ENCODE assay signal across 13 cellular contexts in the genomic region with DNA sequence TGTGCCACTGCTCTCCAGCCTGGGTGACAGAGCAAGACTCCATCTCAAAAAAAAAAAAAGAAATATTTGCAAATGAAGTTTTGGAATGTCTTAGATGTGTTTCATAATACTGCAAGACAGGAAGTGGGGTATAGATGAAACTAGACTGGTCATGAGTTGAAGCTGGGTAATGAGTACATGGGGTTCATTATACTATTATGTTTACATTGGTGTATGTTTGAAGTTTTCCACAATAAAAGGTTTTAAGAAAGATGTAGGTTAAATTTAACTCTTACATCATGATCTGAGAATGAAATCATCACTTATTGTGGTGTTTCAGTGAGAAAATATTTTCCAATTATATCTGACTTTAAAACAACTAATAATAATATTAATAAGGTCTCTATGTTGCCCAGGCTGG. TPM values are rescaled to one million over a fixed set of nuclear protein-coding genes. Genes with fewer than 3 reads are reported as not detected.
A peak's percentile ranks its signal among the peaks of the same experiment; 100 is the strongest.
DNase-seq lines count a peak whose midpoint lies in the region; ATAC-seq, FAIRE-seq and TF ChIP-seq lines count a peak whose summit lies in the region.
"Had no signal": no experiment of that assay in that cellular context is flagged by ENCODE, and none has a peak within 500 bp of the region (broad histone marks: within the 10 kb centered on the region; RNA-seq: fewer than 3 reads in every experiment).

No MANE protein-coding gene starts in this region.

- no peaks in the 10 kb centered on the region for H3K4me1 ChIP-seq in PC-3 (ENCODE audit: insufficient read depth, low read length)
- H3K4me1 ChIP-seq in effector memory CD4-positive, alpha-beta T cell (ENCODE audit: control insufficient read depth, insufficient read depth, low read length, poor library complexity, severe bottlenecking) = no peaks in the 10 kb centered on the region
- H3K4me1 ChIP-seq: parathyroid adenoma had no signal

- H3K9me3 ChIP-seq in PC-3 (ENCODE audit: low read length) = peaks cover under 1% of the 10 kb centered on the region; the same call in 1 of the 2 replicates
- H3K9me3 ChIP-seq in effector memory CD4-positive, alpha-beta T cell (ENCODE audit: control insufficient read depth, low read length) = no peaks in the 10 kb centered on the region
- H3K9me3 ChIP-seq: esophagus muscularis mucosa had no signal

- CTCF ChIA-PET in PC-3 (lab: Charles Lee) = no interaction called here

- DNase-seq in GM18507 (ENCODE audit: extremely low spot score, insufficient read length, low read depth) = no peak
- peak; percentile 63 for DNase-seq in MV-4-11 (lab: John Stamatoyannopoulos, UW)
- DNase-seq in kidney tubule cell (ENCODE audit: low spot score) = peak; percentile 25
- no peak for DNase-seq in erythroblast (lab: John Stamatoyannopoulos, UW)
- no peak for DNase-seq in PC-3
- no peak for DNase-seq in effector memory CD4-positive, alpha-beta T cell
- DNase-seq: activated CD4-positive, alpha-beta T cell treated with anti-CD3 and anti-CD28 coated beads, Interleukin-2, amount 10 ng/mL, durations not matched to agents 7 days and 5 days; left ventricle myocardium superior; NCI-H446 had no signal

- 0 out of 2 replicates have a peak, but pooled peaks cover 10% of the 10 kb centered on the region for H3K79me2 ChIP-seq in PC-3 (ENCODE audit: low read length)
- H3K79me2 ChIP-seq: parathyroid adenoma had no signal

- FAIRE-seq in GM18507 (lab: Jason Lieb, UNC) = peak; percentile 50
- FAIRE-seq: H54 had no signal

- no peak for TF ChIP-seq POLR2A in erythroblast (IDR thresholded peaks at IDR 0.05; ENCODE audit: low read length)

- POLR2A ChIA-PET in PC-3 (lab: Charles Lee; ENCODE audit: unreplicated experiment) = no interaction called here

- ATAC-seq in GM21619 (IDR thresholded peaks at IDR 0.05; ENCODE audit: unreplicated experiment) = peak; percentile 80
- no peak for ATAC-seq in PC-3
- ATAC-seq: left ventricle myocardium superior had no signal

- no peak overlapping the region for H3K4me2 ChIP-seq in PC-3 (ENCODE audit: low read length)

- no peak overlapping the region for H3K27ac ChIP-seq in PC-3 (ENCODE audit: low read length)
- H3K27ac ChIP-seq in effector memory CD4-positive, alpha-beta T cell (ENCODE audit: insufficient read depth, low read length, poor library complexity, severe bottlenecking) = no peak overlapping the region
- H3K27ac ChIP-seq: esophagus muscularis mucosa, parathyroid adenoma had no signal

- no TSS peak for BruUV-seq in PC-3 (replicated peaks; lab: Mats Ljungman, UMichigan)

- no peak overlapping the region for H3K4me3 ChIP-seq in PC-3 (ENCODE audit: low read length)
- H3K4me3 ChIP-seq in effector memory CD4-positive, alpha-beta T cell (ENCODE audit: insufficient read depth, low read depth, low read length, poor library complexity, severe bottlenecking) = no peak overlapping the region
- H3K4me3 ChIP-seq: esophagus muscularis mucosa had no signal

- H4K20me1 ChIP-seq in PC-3 (ENCODE audit: low read length) = no peaks in the 10 kb centered on the region

- H3F3A ChIP-seq in PC-3 (ENCODE audit: low read length, unreplicated experiment) = no peaks in the 10 kb centered on the region

- H3K36me3 ChIP-seq in PC-3 (ENCODE audit: low read depth, low read length) = peaks cover 5% of the 10 kb centered on the region; the same call in 1 of the 2 replicates
- H3K36me3 ChIP-seq in effector memory CD4-positive, alpha-beta T cell (ENCODE audit: control insufficient read depth, insufficient read depth, low read length) = no peaks in the 10 kb centered on the region

- no peaks in the 10 kb centered on the region for H3K27me3 ChIP-seq in PC-3 (ENCODE audit: low read length)
- no peaks in the 10 kb centered on the region for H3K27me3 ChIP-seq in effector memory CD4-positive, alpha-beta T cell (replicated peaks; ENCODE audit: control insufficient read depth, insufficient read depth, low read length, poor library complexity, severe bottlenecking)
- H3K27me3 ChIP-seq: esophagus muscularis mucosa had no signal

- no peak overlapping the region for H2AFZ ChIP-seq in PC-3 (ENCODE audit: low read length)
- H2AFZ ChIP-seq: parathyroid adenoma had no signal

- intact Hi-C loops in PC-3 (cut with micrococcal nuclease) = no loop called here

- TF ChIP-seq CTCF in PC-3 (conservative IDR thresholded peaks at IDR 0.05; ENCODE audit: low read depth, low read length) = no peak

- H3K9ac ChIP-seq in PC-3 (ENCODE audit: low read length) = no peak overlapping the region
- H3K9ac ChIP-seq: parathyroid adenoma had no signal

- H3K9me2 ChIP-seq in PC-3 (replicated peaks; ENCODE audit: low read length) = no peaks in the 10 kb centered on the region

RNA-seq across cellular contexts. Expression of a gene that starts 19.0 kb away (rescaled TPM):
- total RNA-seq in PC-3 (2014; rRNA removed) = 13.3 and 15.6 TPM in 2 replicates

Comparison
In these comparisons a context has a peak if more than half of its experiments do, and no peak if none do; other contexts are left out.
1. DNase-seq: peak in MV-4-11 (single experiment) and kidney tubule cell (single experiment); none in GM18507 (single experiment), erythroblast (0 of 2), PC-3 (single experiment) and effector memory CD4-positive, alpha-beta T cell (0 of 3).